In the genomic region with DNA sequence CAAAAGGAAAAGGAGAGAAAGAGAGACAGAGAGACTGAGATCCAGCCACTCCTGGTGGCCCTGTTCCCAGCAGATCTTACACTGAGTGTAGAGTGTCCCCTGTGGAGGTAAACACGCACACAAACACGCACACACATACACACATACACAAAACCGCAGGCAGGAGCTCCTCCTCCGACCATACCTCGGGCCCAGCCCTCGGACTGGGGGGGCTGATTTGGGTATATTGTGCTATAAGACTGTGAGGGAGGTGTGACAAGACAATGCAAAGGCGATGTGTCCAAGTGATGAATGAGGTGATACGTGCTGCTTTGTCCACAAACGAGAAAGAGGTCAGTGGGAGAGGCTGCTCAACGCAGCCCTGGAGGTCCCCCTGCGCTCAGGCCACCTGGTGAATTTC, we compare ENCODE assay signal across 30 cellular contexts.
"Had no signal": no experiment of that assay in that cellular context is flagged by ENCODE, and none has a peak within 500 bp of the region (broad histone marks: within the 10 kb centered on the region; RNA-seq: fewer than 3 reads in every experiment).

No MANE protein-coding gene starts in this region.

- DNase-seq: activated B cell treated with CpG ODN at 0.5 μM for 24 hours; activated CD4-positive, alpha-beta T cell treated with anti-CD3 and anti-CD28 coated beads for 48 hours; activated CD4-positive, alpha-beta T cell treated with anti-CD3 and anti-CD28 coated beads, Interleukin-2, amount 50 U/mL, for 1 hour; activated CD8-positive, alpha-beta memory T cell treated with anti-CD3 and anti-CD28 coated beads for 24 hours; activated effector memory CD4-positive, alpha-beta T cell treated with Interleukin-2 at 50 U/mL for 16 hours; activated gamma-delta T cell treated with Interleukin-2 at 50 U/mL for 16 hours; activated naive CD4-positive, alpha-beta T cell treated with anti-CD3 and anti-CD28 coated beads, Interleukin-2, amount 50 U/mL, for 16 hours; activated naive CD4-positive, alpha-beta T cell treated with Interleukin-2 at 50 U/mL for 16 hours; amniotic stem cell; anterior cingulate cortex; brain microvascular endothelial cell; dermis blood vessel endothelial cell; effector CD4-positive, alpha-beta T cell; effector memory CD8-positive, alpha-beta T cell; erythroblast; foreskin keratinocyte; gastrocnemius medialis; glutamatergic neuron; T-helper 17 cell; T1000; WERI-Rb-1 had no signal

- H3K4me1 Mint-ChIP-seq: activated B cell treated with CpG ODN at 0.5 μM for 24 hours; central memory CD8-positive, alpha-beta T cell; T-helper 17 cell had no signal

- H3K36me3 ChIP-seq: brain microvascular endothelial cell, gastrocnemius medialis had no signal

- FAIRE-seq: astrocyte, bronchial epithelial cell had no signal

- H3K27me3 Mint-ChIP-seq: activated B cell treated with CpG ODN at 0.5 μM for 24 hours; activated CD8-positive, alpha-beta T cell treated with anti-CD3 and anti-CD28 coated beads for 36 hours; activated naive CD8-positive, alpha-beta T cell; central memory CD8-positive, alpha-beta T cell; effector memory CD8-positive, alpha-beta T cell had no signal

- H3K27me3 ChIP-seq: brain microvascular endothelial cell, foreskin keratinocyte, gastrocnemius medialis had no signal

- ATAC-seq: activated CD4-positive, CD25-positive, alpha-beta regulatory T cell treated with anti-CD3 and anti-CD28 coated beads, Interleukin-2, amount 50 U/mL, for 24 hours; effector memory CD8-positive, alpha-beta T cell; foreskin keratinocyte; gastrocnemius medialis; T-helper 17 cell had no signal

- H3K27ac ChIP-seq: brain microvascular endothelial cell, coronary artery, esophagus muscularis mucosa, foreskin keratinocyte, gastrocnemius medialis, WERI-Rb-1 had no signal

- H3K27ac Mint-ChIP-seq: activated B cell treated with CpG ODN at 0.5 μM for 24 hours; activated CD8-positive, alpha-beta T cell treated with anti-CD3 and anti-CD28 coated beads for 36 hours; activated naive CD8-positive, alpha-beta T cell; effector memory CD8-positive, alpha-beta T cell; T-helper 2 cell treated with Interferon-gamma antibody and Interleukin-4, amounts not matched to agents 5 μg/mL and 100 μg/mL, for 36 hours had no signal

- H3K9me3 ChIP-seq: esophagus muscularis mucosa, gastrocnemius medialis had no signal

- H3K9me3 Mint-ChIP-seq: activated B cell treated with CpG ODN at 0.5 μM for 24 hours; activated CD8-positive, alpha-beta T cell treated with anti-CD3 and anti-CD28 coated beads for 36 hours; central memory CD8-positive, alpha-beta T cell; effector memory CD8-positive, alpha-beta T cell; T-helper 2 cell treated with Interferon-gamma antibody and Interleukin-4, amounts not matched to agents 5 μg/mL and 100 μg/mL, for 36 hours had no signal

- H3K4me3 ChIP-seq: coronary artery, esophagus muscularis mucosa, gastrocnemius medialis had no signal

- H3K4me1 ChIP-seq: esophagus muscularis mucosa, foreskin keratinocyte, gastrocnemius medialis had no signal

- H3K4me3 Mint-ChIP-seq: activated B cell treated with CpG ODN at 0.5 μM for 24 hours; activated CD8-positive, alpha-beta T cell treated with anti-CD3 and anti-CD28 coated beads for 36 hours; activated naive CD8-positive, alpha-beta T cell; central memory CD8-positive, alpha-beta T cell; effector memory CD8-positive, alpha-beta T cell; T-helper 17 cell; T-helper 2 cell treated with Interferon-gamma antibody and Interleukin-4, amounts not matched to agents 5 μg/mL and 100 μg/mL, for 36 hours had no signal
